ENCODE assay signal across 21 cellular contexts in the genomic region with DNA sequence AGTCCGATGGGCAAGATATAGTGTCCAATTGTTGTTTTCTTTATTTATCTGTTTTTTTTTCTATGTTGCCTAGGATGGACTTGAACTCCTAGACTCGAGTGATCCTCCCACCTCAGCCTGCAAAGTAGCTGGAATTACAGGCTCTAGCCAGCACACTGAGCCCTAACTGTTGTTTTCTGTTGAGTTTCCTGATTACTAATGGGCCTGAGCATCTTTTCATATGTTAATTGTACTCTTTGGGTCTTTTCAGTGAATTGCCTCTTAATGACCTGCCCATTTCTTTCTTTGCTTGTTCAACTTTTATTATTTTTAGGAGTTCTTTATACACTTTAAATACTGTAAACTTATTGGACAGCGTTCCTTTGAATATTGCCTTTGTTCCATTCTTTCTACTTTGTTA.
"Had no signal": no experiment of that assay in that cellular context is flagged by ENCODE, and none has a peak within 500 bp of the region (broad histone marks: within the 10 kb centered on the region; RNA-seq: fewer than 3 reads in every experiment).

No MANE protein-coding gene starts in this region.

- H3K4me3 Mint-ChIP-seq: activated B cell treated with CpG ODN at 0.5 μM for 24 hours; activated CD4-positive, alpha-beta memory T cell treated with anti-CD3 and anti-CD28 coated beads for 36 hours; activated CD4-positive, alpha-beta T cell treated with anti-CD3 and anti-CD28 coated beads, Interleukin-2, amount 10 ng/mL, durations not matched to agents 7 days and 5 days; activated naive CD4-positive, alpha-beta T cell treated with anti-CD3 and anti-CD28 coated beads, Interleukin-2, amount 10 ng/mL, durations not matched to agents 7 days and 5 days; activated naive CD8-positive, alpha-beta T cell treated with anti-CD3 and anti-CD28 coated beads for 36 hours; activated T-cell treated with anti-CD3 and anti-CD28 coated beads, Interleukin-2, amount 50 U/mL, for 72 hours; T-helper 17 cell had no signal

- H3K27ac Mint-ChIP-seq: activated B cell treated with CpG ODN at 0.5 μM for 24 hours; activated CD4-positive, alpha-beta memory T cell treated with anti-CD3 and anti-CD28 coated beads for 36 hours; activated CD4-positive, alpha-beta T cell treated with anti-CD3 and anti-CD28 coated beads, Interleukin-2, amount 10 ng/mL, durations not matched to agents 7 days and 5 days; activated naive CD4-positive, alpha-beta T cell treated with anti-CD3 and anti-CD28 coated beads, Interleukin-2, amount 10 ng/mL, durations not matched to agents 7 days and 5 days; activated naive CD8-positive, alpha-beta T cell treated with anti-CD3 and anti-CD28 coated beads for 36 hours; activated T-cell treated with anti-CD3 and anti-CD28 coated beads, Interleukin-2, amount 50 U/mL, for 72 hours; activated T-helper 2 cell treated with anti-CD3 and anti-CD28 coated beads, Interferon-gamma antibody, Interleukin-2, Interleukin-4, amounts not matched to agents 10 μg/mL and 5 μg/mL and 100 μg/mL, durations not matched to agents 14 hours and 24 hours and 36 hours; T-helper 17 cell had no signal

- DNase-seq: activated B cell treated with CpG ODN at 0.5 μM for 24 hours; activated CD4-positive, alpha-beta memory T cell treated with anti-CD3 and anti-CD28 coated beads for 36 hours; activated CD4-positive, alpha-beta T cell treated with anti-CD3 and anti-CD28 coated beads, Interleukin-2, amount 10 ng/mL, durations not matched to agents 7 days and 5 days; activated gamma-delta T cell treated with Interleukin-2 at 50 U/mL for 16 hours; activated naive CD4-positive, alpha-beta T cell treated with anti-CD3 and anti-CD28 coated beads, Interleukin-2, amount 10 ng/mL, durations not matched to agents 7 days and 5 days; activated naive CD8-positive, alpha-beta T cell treated with anti-CD3 and anti-CD28 coated beads for 36 hours; activated T-cell treated with anti-CD3 and anti-CD28 coated beads, Interleukin-2, amount 50 U/mL, for 72 hours; brain microvascular endothelial cell; Kasumi-1; KBM-7; NCI-H1105 treated with DMSO at 0.1 percent for 48 hours; NCI-H1436 treated with DMSO at 0.1 percent for 48 hours; NCI-H187; NCI-H2081; NCI-H510A treated with DMSO at 0.1 percent for 48 hours; NCI-H69; SIG-M5; T-helper 17 cell; T-helper 9 cell had no signal

- H3K27ac ChIP-seq: brain microvascular endothelial cell, cardiac muscle cell had no signal

- H3K36me3 Mint-ChIP-seq: activated CD4-positive, alpha-beta memory T cell treated with anti-CD3 and anti-CD28 coated beads for 36 hours; activated naive CD4-positive, alpha-beta T cell treated with anti-CD3 and anti-CD28 coated beads, Interleukin-2, amount 10 ng/mL, durations not matched to agents 7 days and 5 days; activated naive CD8-positive, alpha-beta T cell treated with anti-CD3 and anti-CD28 coated beads for 36 hours had no signal

- H3K36me3 ChIP-seq: brain microvascular endothelial cell, cardiac muscle cell had no signal

- H3K9me3 Mint-ChIP-seq: activated CD4-positive, alpha-beta T cell treated with anti-CD3 and anti-CD28 coated beads, Interleukin-2, amount 10 ng/mL, durations not matched to agents 7 days and 5 days; activated naive CD4-positive, alpha-beta T cell treated with anti-CD3 and anti-CD28 coated beads, Interleukin-2, amount 10 ng/mL, durations not matched to agents 7 days and 5 days; activated naive CD8-positive, alpha-beta T cell treated with anti-CD3 and anti-CD28 coated beads for 36 hours; activated T-cell treated with anti-CD3 and anti-CD28 coated beads, Interleukin-2, amount 50 U/mL, for 72 hours; activated T-helper 2 cell treated with anti-CD3 and anti-CD28 coated beads, Interferon-gamma antibody, Interleukin-2, Interleukin-4, amounts not matched to agents 10 μg/mL and 5 μg/mL and 100 μg/mL, durations not matched to agents 14 hours and 24 hours and 36 hours had no signal

- H3K4me3 ChIP-seq: cardiac muscle cell had no signal

- H3K27me3 Mint-ChIP-seq: activated B cell treated with CpG ODN at 0.5 μM for 24 hours; activated CD4-positive, alpha-beta memory T cell treated with anti-CD3 and anti-CD28 coated beads for 36 hours; activated CD4-positive, alpha-beta T cell treated with anti-CD3 and anti-CD28 coated beads, Interleukin-2, amount 10 ng/mL, durations not matched to agents 7 days and 5 days; activated naive CD4-positive, alpha-beta T cell treated with anti-CD3 and anti-CD28 coated beads, Interleukin-2, amount 10 ng/mL, durations not matched to agents 7 days and 5 days; activated naive CD8-positive, alpha-beta T cell treated with anti-CD3 and anti-CD28 coated beads for 36 hours; T-helper 17 cell had no signal

- H3K27me3 ChIP-seq: brain microvascular endothelial cell, cardiac muscle cell had no signal

- H3K4me1 Mint-ChIP-seq: activated B cell treated with CpG ODN at 0.5 μM for 24 hours; activated CD4-positive, alpha-beta T cell treated with anti-CD3 and anti-CD28 coated beads, Interleukin-2, amount 10 ng/mL, durations not matched to agents 7 days and 5 days; activated naive CD4-positive, alpha-beta T cell treated with anti-CD3 and anti-CD28 coated beads, Interleukin-2, amount 10 ng/mL, durations not matched to agents 7 days and 5 days; activated naive CD8-positive, alpha-beta T cell treated with anti-CD3 and anti-CD28 coated beads for 36 hours; T-helper 17 cell had no signal

- ATAC-seq: activated T-cell treated with anti-CD3 and anti-CD28 coated beads, Interleukin-2, amount 50 U/mL, for 72 hours; T-helper 17 cell had no signal
